In genomic region chr15:38263996-38264395, GRCh38 we compare ENCODE assay signal across 22 cellular contexts. TPM values are rescaled to one million over a fixed set of nuclear protein-coding genes. Genes with fewer than 3 reads are reported as not detected.
A peak's percentile ranks its signal among the peaks of the same experiment; 100 is the strongest.
DNase-seq lines count a peak whose midpoint lies in the region; ATAC-seq, FAIRE-seq and TF ChIP-seq lines count a peak whose summit lies in the region.
"Had no signal": no experiment of that assay in that cellular context is flagged by ENCODE, and none has a peak within 500 bp of the region (broad histone marks: within the 10 kb centered on the region; RNA-seq: fewer than 3 reads in every experiment).

No MANE protein-coding gene starts in this region.

- intact Hi-C loops in left colon (cut with DNase I, micrococcal nuclease): no loop called here
- intact Hi-C loops in heart left ventricle (cut with DNase I): no loop called here

- H3K9me3 ChIP-seq in AG04450 (ENCODE audit: control insufficient read depth, insufficient read depth, low read length) (no peaks in the 10 kb centered on the region), heart left ventricle (no peaks in the 10 kb centered on the region)
- H3K9me3 ChIP-seq: ovary, suprapubic skin had no signal

- no peaks in the 10 kb centered on the region for H3K36me3 ChIP-seq in bronchial epithelial cell (ENCODE audit: control insufficient read depth, insufficient read depth, low read length)
- peaks cover 0 to 11% (median 0%) of the 10 kb centered on the region in 9 donors for H3K36me3 ChIP-seq in heart left ventricle
- H3K36me3 ChIP-seq: ovary, suprapubic skin had no signal

- H3K4me1 ChIP-seq in heart left ventricle: peaks cover 0 to 71% (median 21%) of the 10 kb centered on the region in 12 donors

- DNase-seq in AG04450 (ENCODE audit: low read depth, low spot score) (peak; percentile 57), M059J (ENCODE audit: low read depth) (peak; percentile 74), bronchial epithelial cell (ENCODE audit: low read depth) (peak; percentile 30), iris pigment epithelial cell (ENCODE audit: low read depth) (peak; percentile 92), NCI-H526 treated with DMSO at 0.1 percent for 48 hours (lab: John Stamatoyannopoulos, UW) (no peak), NCI-H345 (lab: John Stamatoyannopoulos, UW) (no peak), left colon (no peak), heart left ventricle (no peak)
- DNase-seq: activated CD8-positive, alpha-beta memory T cell treated with anti-CD3 and anti-CD28 coated beads for 24 hours; activated T-cell treated with anti-CD3 and anti-CD28 coated beads, Interleukin-2, amount 50 U/mL, for 24 hours; cerebellar nuclear complex; erythroblast; H9; natural killer cell; NCI-H1694 treated with DMSO at 0.1 percent for 48 hours; NCI-H774; ovary had no signal

- no peak for FAIRE-seq in bronchial epithelial cell (lab: Jason Lieb, UNC)
- FAIRE-seq: A204.1, D721Med had no signal

- H3K27me3 ChIP-seq in AG04450 (ENCODE audit: control insufficient read depth, insufficient read depth, low read length) (no peaks in the 10 kb centered on the region), bronchial epithelial cell (ENCODE audit: control insufficient read depth, insufficient read depth, low read length) (no peaks in the 10 kb centered on the region), heart left ventricle (no peaks in the 10 kb centered on the region)
- H3K27me3 ChIP-seq: ovary, suprapubic skin had no signal

- CTCF ChIA-PET in AG04450 (lab: Charles Lee): interaction anchor here (1.5 kb wide), 1 partner anchor 261 kb away, joined by 6 read pairs; no protein-coding TSS in a partner anchor

- no peak for TF ChIP-seq POLR2A in heart left ventricle (IDR thresholded peaks at IDR 0.05)

- H3K4me3 ChIP-seq in AG04450 (ENCODE audit: low read depth, low read length) (no peak overlapping the region), bronchial epithelial cell (ENCODE audit: low read depth, low read length) (no peak overlapping the region), heart left ventricle (no peak overlapping the region)
- H3K4me3 ChIP-seq: ovary, suprapubic skin had no signal

- 80 to 89% (median 87%) methylated on average over 3 of the region's 3 CpGs for WGBS in heart left ventricle, 4 donors

- ATAC-seq in left colon: no peak
- no peak for ATAC-seq in heart left ventricle
- ATAC-seq: natural killer cell; Right ventricle myocardium inferior; stimulated activated effector memory CD8-positive, alpha-beta T cell treated with anti-CD3 and anti-CD28 coated beads, Interleukin-12 subunit alpha, Interleukin-12 subunit beta, amount 100 ng/mL, for 72 hours had no signal

- H3K27ac ChIP-seq in AG04450 (ENCODE audit: low read depth, low read length) (no peak overlapping the region), heart left ventricle (no peak overlapping the region)
- H3K27ac ChIP-seq: ovary, suprapubic skin had no signal

- no peak for TF ChIP-seq CTCF in AG04450 (IDR thresholded peaks at IDR 0.05; ENCODE audit: low read depth, low read length)
- no peak for TF ChIP-seq CTCF in bronchial epithelial cell (IDR thresholded peaks at IDR 0.05; ENCODE audit: insufficient read depth, low read length, severe bottlenecking)
- TF ChIP-seq CTCF in heart left ventricle (IDR thresholded peaks at IDR 0.05): no peak

- POLR2A ChIA-PET in AG04450 (lab: Yijun Ruan, JAX): interaction anchor here (1.2 kb wide), 1 partner anchor 13 kb away, joined by 6 read pairs; no protein-coding TSS in a partner anchor

RNA-seq across cellular contexts. Expression of gene SPRED1, which starts 11.4 kb away (rescaled TPM):
- 10.7 and 15.1 TPM in 2 replicates for polyA plus RNA-seq in AG04450 (2011; rRNA removed)
- 29.6 and 34.2 TPM in 2 replicates for polyA minus RNA-seq in AG04450 (2011; rRNA and poly(A)+ RNA removed)
- 9.7 and 18.4 TPM in 2 replicates for total RNA-seq in M059J (2014; rRNA removed; shearing (Covaris generic))
- total RNA-seq in bronchial epithelial cell: 15.6 and 16.3 TPM in 2 replicates
- total RNA-seq in left colon: 10 to 100 TPM; 24.5 to 32.4 TPM
- 10 to 100 TPM in 5 of 9 donors, 1 to 10 TPM in 4; 6.1 to 34.8 (median 10.9) TPM for total RNA-seq in heart left ventricle
- 1 to 10 TPM; 3.3 to 5.6 TPM for polyA plus RNA-seq in heart left ventricle

Comparison
In these comparisons a context has a peak if more than half of its experiments do, and no peak if none do; other contexts are left out.
1. DNase-seq: peak in AG04450 (single experiment), M059J (single experiment), bronchial epithelial cell (single experiment) and iris pigment epithelial cell (single experiment); none in NCI-H526 treated with DMSO at 0.1 percent for 48 hours (single experiment), NCI-H345 (single experiment), left colon (0 of 2) and heart left ventricle (0 of 5).